Comparison of ENCODE assay signal across 34 cellular contexts in the genomic region with DNA sequence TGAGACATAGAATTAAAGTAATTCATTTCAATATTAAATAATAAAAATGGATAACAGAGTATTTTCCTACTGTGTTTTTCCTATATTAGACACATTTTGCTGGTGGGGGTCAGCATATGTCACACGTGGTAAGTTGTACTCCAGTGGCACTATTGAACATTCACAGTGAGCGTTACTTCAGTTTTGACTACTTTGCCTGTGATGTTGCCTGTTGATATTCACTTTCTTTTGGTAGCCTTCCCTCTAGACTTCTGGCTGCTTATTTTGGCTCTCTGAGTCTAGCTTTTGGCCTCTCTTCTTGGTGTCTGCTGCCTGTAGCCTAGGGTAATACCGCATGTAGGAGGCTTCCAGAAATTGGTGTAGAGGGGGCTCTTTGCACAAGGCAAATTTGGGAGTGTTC.
"Had no signal": no experiment of that assay in that cellular context is flagged by ENCODE, and none has a peak within 500 bp of the region (broad histone marks: within the 10 kb centered on the region; RNA-seq: fewer than 3 reads in every experiment).

No MANE protein-coding gene starts in this region.

- ATAC-seq: left cardiac atrium; left ventricle myocardium superior; psoas muscle; stimulated activated memory B cell treated with anti-CD40 and anti-IgM and Interleukin-4, amounts not matched to agents 10 μg/mL and 1 μg/mL and 100 μg/mL, for 72 hours; stimulated activated naive CD8-positive, alpha-beta T cell treated with anti-CD3 and anti-CD28 coated beads, Interleukin-15, amount 100 ng/mL, for 72 hours had no signal

- H3K4me1 ChIP-seq: parathyroid adenoma, psoas muscle, sigmoid colon, uterus had no signal

- H3K9ac ChIP-seq: parathyroid adenoma had no signal

- H3K27ac ChIP-seq: brain microvascular endothelial cell, coronary artery, dorsolateral prefrontal cortex, neutrophil, parathyroid adenoma, psoas muscle, sigmoid colon, uterus, VCaP had no signal

- DNase-seq: activated CD4-positive, alpha-beta T cell treated with anti-CD3 and anti-CD28 coated beads for 48 hours; activated CD4-positive, alpha-beta T cell treated with anti-CD3 and anti-CD28 coated beads, Interleukin-2, amount 50 U/mL, for 48 hours; activated CD8-positive, alpha-beta memory T cell treated with anti-CD3 and anti-CD28 coated beads, Interleukin-2, amount 50 U/mL, for 48 hours; activated gamma-delta T cell; activated naive CD4-positive, alpha-beta T cell treated with anti-CD3 and anti-CD28 coated beads, Interleukin-2, amount 10 ng/mL, durations not matched to agents 7 days and 5 days; activated T-cell treated with anti-CD3 and anti-CD28 coated beads, Interleukin-2, amount 50 U/mL, for 24 hours; amniotic stem cell; brain microvascular endothelial cell; dorsolateral prefrontal cortex; effector memory CD4-positive, alpha-beta T cell; erythroblast; head of caudate nucleus; hippocampal formation; left cardiac atrium; left ventricle myocardium superior; naive B cell; nephron progenitor cell; psoas muscle; sigmoid colon; small intestine; stimulated activated CD4-positive, alpha-beta T cell treated with anti-CD3 and anti-CD28 coated beads, Interleukin-1b, Interleukin-23, amount 100 ng/mL, for 48 hours; stimulated activated CD4-positive, alpha-beta T cell treated with anti-CD3 and anti-CD28 coated beads, Interleukin-4, amount 100 ng/mL, for 4 hours; stimulated activated CD8-positive, alpha-beta memory T cell treated with anti-CD3 and anti-CD28 coated beads, Interleukin-4, amount 100 ng/mL, for 48 hours; stimulated activated naive CD8-positive, alpha-beta T cell treated with anti-CD3 and anti-CD28 coated beads, Interleukin-15, amount 100 ng/mL, for 72 hours; substantia nigra; T-helper 9 cell; uterus had no signal

- H3K36me3 ChIP-seq: brain microvascular endothelial cell, neutrophil, sigmoid colon, uterus had no signal

- H3K27me3 ChIP-seq: brain microvascular endothelial cell, dorsolateral prefrontal cortex, neutrophil, sigmoid colon, uterus had no signal

- H3K4me3 ChIP-seq: coronary artery, dorsolateral prefrontal cortex, psoas muscle, sigmoid colon, uterus had no signal

- H2AFZ ChIP-seq: parathyroid adenoma had no signal

- FAIRE-seq: keratinocyte, small intestine, TTC549 had no signal

- H3K9me3 ChIP-seq: neutrophil, psoas muscle, sigmoid colon, uterus had no signal

- H3K79me2 ChIP-seq: parathyroid adenoma had no signal
